In genomic region chr1:150808851-150809250, GRCh38 we compare ENCODE assay signal across 23 cellular contexts. TPM values are rescaled to one million over a fixed set of nuclear protein-coding genes. Genes with fewer than 3 reads are reported as not detected.
DNase-seq lines count a peak whose midpoint lies in the region; ATAC-seq and TF ChIP-seq lines count a peak whose summit lies in the region.
"Had no signal": no experiment of that assay in that cellular context is flagged by ENCODE, and none has a peak within 500 bp of the region (broad histone marks: within the 10 kb centered on the region; RNA-seq: fewer than 3 reads in every experiment).

No MANE protein-coding gene starts in this region.

- H3K9ac ChIP-seq in mesenchymal stem cell (ENCODE audit: low read length) = peak overlapping the region; percentile 95

- H2BK5ac ChIP-seq in mesenchymal stem cell (ENCODE audit: low read depth, low read length, poor library complexity, severe bottlenecking) = no peak overlapping the region

- H2BK120ac ChIP-seq in mesenchymal stem cell (ENCODE audit: low read depth, low read length) = no peak overlapping the region

- no peak overlapping the region for H3K4ac ChIP-seq in mesenchymal stem cell (ENCODE audit: low read depth in 1 of 2, low read length in 2 of 2)

- TF ChIP-seq CTCF in esophagus muscularis mucosa (IDR thresholded peaks at IDR 0.05) (no peak), suprapubic skin (IDR thresholded peaks at IDR 0.05) (no peak), thyroid gland (IDR thresholded peaks at IDR 0.05) (no peak)

- peaks cover 13 to 27% (median 23%) of the 10 kb centered on the region in 7 donors for H3K4me1 Mint-ChIP-seq in naive thymus-derived CD4-positive, alpha-beta T cell

- no peak for TF ChIP-seq POLR2A in esophagus muscularis mucosa (IDR thresholded peaks at IDR 0.05; ENCODE audit: low read depth)
- no peak for TF ChIP-seq POLR2A in suprapubic skin (IDR thresholded peaks at IDR 0.05)
- no peak for TF ChIP-seq POLR2A in thyroid gland (IDR thresholded peaks at IDR 0.05)

- no peak overlapping the region for H2BK15ac ChIP-seq in mesenchymal stem cell (ENCODE audit: low read depth, poor library complexity, severe bottlenecking)

- no peak overlapping the region for H3K4me2 ChIP-seq in mesenchymal stem cell (ENCODE audit: low read length, poor library complexity, severe bottlenecking)
- H3K4me2 ChIP-seq: GM23338 had no signal

- H3K79me1 ChIP-seq in mesenchymal stem cell (replicated peaks; ENCODE audit: low read length, poor library complexity, severe bottlenecking) = peaks cover 3% of the 10 kb centered on the region

- H2AFZ ChIP-seq in mesenchymal stem cell (ENCODE audit: low read depth, low read length) = no peak overlapping the region
- H2AFZ ChIP-seq: GM23338 had no signal

- H3K36me3 ChIP-seq in esophagus muscularis mucosa (peaks cover 21 to 42% (median 39%) of the 10 kb centered on the region in 4 donors), mesenchymal stem cell (ENCODE audit: control insufficient read depth in 1 of 2, insufficient read depth in 2 of 2, low read depth in 1 of 2, low read length in 2 of 2) (peaks cover 19 to 64% of the 10 kb centered on the region in 2 experiments), suprapubic skin (peaks cover 39% of the 10 kb centered on the region), thyroid gland (peaks cover 25 to 32% of the 10 kb centered on the region in 2 donors)
- H3K36me3 ChIP-seq in naive thymus-derived CD4-positive, alpha-beta T cell (ENCODE audit: control insufficient read depth in 2 of 3, insufficient read depth in 3 of 3, low read length in 3 of 3) = peaks cover 6 to 38% (median 12%) of the 10 kb centered on the region in 3 experiments

- H3K4me1 ChIP-seq in esophagus muscularis mucosa (peaks cover 0 to 24% (median 15%) of the 10 kb centered on the region in 4 donors), mesenchymal stem cell (ENCODE audit: control insufficient read depth, insufficient read depth, low read depth, low read length) (peaks cover 1% of the 10 kb centered on the region), suprapubic skin (peaks cover 12% of the 10 kb centered on the region), thyroid gland (no peaks in the 10 kb centered on the region)
- H3K4me1 ChIP-seq in naive thymus-derived CD4-positive, alpha-beta T cell (ENCODE audit: control insufficient read depth in 2 of 2, insufficient read depth in 2 of 2, low read length in 2 of 2) = peaks cover 0 to 9% of the 10 kb centered on the region in 2 donors

- H4K8ac ChIP-seq in mesenchymal stem cell (ENCODE audit: low read length) = no peak overlapping the region

- H2AK5ac ChIP-seq in mesenchymal stem cell (ENCODE audit: low read length, severe bottlenecking) = no peak overlapping the region

- ATAC-seq in HG02870 (IDR thresholded peaks at IDR 0.05; ENCODE audit: unreplicated experiment) = no peak
- ATAC-seq in naive thymus-derived CD4-positive, alpha-beta T cell = no peak
- ATAC-seq: left lobe of liver, right lobe of liver had no signal

- POLR2A ChIA-PET in naive thymus-derived CD4-positive, alpha-beta T cell (lab: Charles Lee) = no interaction called here

- peaks cover 0 to 12% (median 4%) of the 10 kb centered on the region in 5 donors for H3K36me3 Mint-ChIP-seq in naive thymus-derived CD4-positive, alpha-beta T cell

- H3K4me3 Mint-ChIP-seq in naive thymus-derived CD4-positive, alpha-beta T cell = no peak overlapping the region
- H3K4me3 Mint-ChIP-seq: activated CD4-positive, alpha-beta T cell treated with anti-CD3 and anti-CD28 coated beads, Interleukin-2, amount 10 ng/mL, durations not matched to agents 7 days and 5 days; CD8-positive, alpha-beta memory T cell; IgD-negative memory B cell had no signal

- H3K27ac ChIP-seq in esophagus muscularis mucosa (replicated peaks in 1 of 4) (peak overlapping the region in 3 of 4 donors; percentile 29 to 46 (median 37)), mesenchymal stem cell (ENCODE audit: low read length, poor library complexity, severe bottlenecking) (no peak overlapping the region), suprapubic skin (peak overlapping the region; percentile 77), thyroid gland (peak overlapping the region in 1 of 3 donors; percentile 14)
- no peak overlapping the region for H3K27ac ChIP-seq in naive thymus-derived CD4-positive, alpha-beta T cell (ENCODE audit: low read depth, low read length)
- H3K27ac ChIP-seq: right lobe of liver had no signal

- H3K27me3 Mint-ChIP-seq in naive thymus-derived CD4-positive, alpha-beta T cell = no peaks in the 10 kb centered on the region
- H3K27me3 Mint-ChIP-seq: activated CD4-positive, alpha-beta T cell treated with anti-CD3 and anti-CD28 coated beads, Interleukin-2, amount 10 ng/mL, durations not matched to agents 7 days and 5 days; CD8-positive, alpha-beta memory T cell; IgD-negative memory B cell had no signal

- no peak overlapping the region for H3K18ac ChIP-seq in mesenchymal stem cell (ENCODE audit: low read depth in 1 of 2, low read length in 2 of 2)

- no peaks in the 10 kb centered on the region for H3K9me3 ChIP-seq in esophagus muscularis mucosa
- H3K9me3 ChIP-seq in mesenchymal stem cell (ENCODE audit: control insufficient read depth, low read length) = no peaks in the 10 kb centered on the region
- no peaks in the 10 kb centered on the region for H3K9me3 ChIP-seq in suprapubic skin
- H3K9me3 ChIP-seq in thyroid gland = no peaks in the 10 kb centered on the region
- no peaks in the 10 kb centered on the region for H3K9me3 ChIP-seq in naive thymus-derived CD4-positive, alpha-beta T cell (ENCODE audit: control insufficient read depth in 2 of 3, low read length in 3 of 3)
- H3K9me3 ChIP-seq: right lobe of liver had no signal

- no peak for TF ChIP-seq EP300 in esophagus muscularis mucosa (IDR thresholded peaks at IDR 0.05)
- no peak for TF ChIP-seq EP300 in suprapubic skin (IDR thresholded peaks at IDR 0.05)

- CTCF ChIA-PET in naive thymus-derived CD4-positive, alpha-beta T cell (lab: Charles Lee) = no interaction called here

- intact Hi-C loops in esophagus muscularis mucosa (cut with DNase I) (no loop called here), thyroid gland (cut with DNase I) (no loop called here)
- intact Hi-C loops in naive thymus-derived CD4-positive, alpha-beta T cell (cut with micrococcal nuclease) = no loop called here

- no peak overlapping the region for H3K23ac ChIP-seq in mesenchymal stem cell (ENCODE audit: low read length in 2 of 2)

- H3K27ac Mint-ChIP-seq in naive thymus-derived CD4-positive, alpha-beta T cell = no peak overlapping the region
- H3K27ac Mint-ChIP-seq: activated CD4-positive, alpha-beta T cell treated with anti-CD3 and anti-CD28 coated beads, Interleukin-2, amount 10 ng/mL, durations not matched to agents 7 days and 5 days; GM23338; IgD-negative memory B cell had no signal

- H3K14ac ChIP-seq in mesenchymal stem cell (ENCODE audit: low read length in 2 of 2) = no peak overlapping the region

- H4K91ac ChIP-seq in mesenchymal stem cell (ENCODE audit: low read length) = no peak overlapping the region

- peak overlapping the region in 3 of 4 donors; percentile 30 to 42 (median 40) for H3K4me3 ChIP-seq in esophagus muscularis mucosa
- peak overlapping the region in 1 of 2 experiments; percentile 81 for H3K4me3 ChIP-seq in mesenchymal stem cell (ENCODE audit: insufficient read depth in 1 of 2, low read depth in 1 of 2, low read length in 2 of 2)
- peak overlapping the region; percentile 43 for H3K4me3 ChIP-seq in suprapubic skin
- no peak overlapping the region for H3K4me3 ChIP-seq in thyroid gland (replicated peaks in 1 of 3)
- no peak overlapping the region for H3K4me3 ChIP-seq in naive thymus-derived CD4-positive, alpha-beta T cell (ENCODE audit: low read length)
- H3K4me3 ChIP-seq: GM23338, right lobe of liver had no signal

- H3K9me3 Mint-ChIP-seq in naive thymus-derived CD4-positive, alpha-beta T cell = no peaks in the 10 kb centered on the region
- H3K9me3 Mint-ChIP-seq: activated CD4-positive, alpha-beta T cell treated with anti-CD3 and anti-CD28 coated beads, Interleukin-2, amount 10 ng/mL, durations not matched to agents 7 days and 5 days; CD8-positive, alpha-beta memory T cell; GM23338; IgD-negative memory B cell had no signal

- no peak overlapping the region for H2BK12ac ChIP-seq in mesenchymal stem cell (ENCODE audit: low read length in 2 of 2)

- 33% methylated on average over 2 of the region's 2 CpGs for WGBS in esophagus muscularis mucosa
- 97% methylated on average over 2 of the region's 2 CpGs for WGBS in mesenchymal stem cell
- 49% methylated on average over 2 of the region's 2 CpGs for WGBS in suprapubic skin
- 75 to 90% methylated on average over 2 of the region's 2 CpGs for WGBS in thyroid gland, 2 donors

- DNase-seq in ELR (ENCODE audit: low read depth) (peak; percentile 21), esophagus muscularis mucosa (ENCODE audit: extremely low spot score) (no peak), mesenchymal stem cell (no peak), suprapubic skin (ENCODE audit: low spot score in 2 of 2) (no peak), thyroid gland (no peak), NCI-H345 treated with DMSO at 0.1 percent for 48 hours (lab: John Stamatoyannopoulos, UW; ENCODE audit: unreplicated experiment) (no peak)
- no peak for DNase-seq in naive thymus-derived CD4-positive, alpha-beta T cell
- DNase-seq: activated CD4-positive, alpha-beta T cell treated with anti-CD3 and anti-CD28 coated beads, Interleukin-2, amount 10 ng/mL, durations not matched to agents 7 days and 5 days; activated CD8-positive, alpha-beta memory T cell treated with anti-CD3 and anti-CD28 coated beads, Interleukin-2, amount 50 U/mL, for 4 hours; activated effector memory CD4-positive, alpha-beta T cell treated with anti-CD3 and anti-CD28 coated beads, Interleukin-2, amount 50 U/mL, for 16 hours; CD8-positive, alpha-beta memory T cell; central memory CD4-positive, alpha-beta T cell; effector CD4-positive, alpha-beta T cell; MM.1S; NCI-H187; occipital lobe; right lobe of liver; RPMI8226; substantia nigra had no signal

- H3K27me3 ChIP-seq in esophagus muscularis mucosa (no peaks in the 10 kb centered on the region), mesenchymal stem cell (ENCODE audit: control insufficient read depth in 1 of 2, insufficient read depth in 1 of 2, low read length in 2 of 2) (no peaks in the 10 kb centered on the region), suprapubic skin (no peaks in the 10 kb centered on the region), thyroid gland (no peaks in the 10 kb centered on the region)
- H3K27me3 ChIP-seq in naive thymus-derived CD4-positive, alpha-beta T cell (ENCODE audit: control insufficient read depth in 2 of 2, insufficient read depth in 2 of 2, low read length in 2 of 2) = no peaks in the 10 kb centered on the region
- H3K27me3 ChIP-seq: right lobe of liver had no signal

RNA-seq across cellular contexts. Expression of gene CTSK, which starts 0.8 kb away (rescaled TPM):
- total RNA-seq in esophagus muscularis mucosa = 10 to 100 TPM; 29.5 to 49.3 (median 32.7) TPM
- 2.6 TPM for polyA plus RNA-seq in mesenchymal stem cell (2013, experiment 1 of 2)
- 2.2 TPM for polyA plus RNA-seq in mesenchymal stem cell (2013, experiment 2 of 2)
- total RNA-seq in suprapubic skin = 10 to 100 TPM; 46.3 to 98.0 (median 64.2) TPM
- total RNA-seq in thyroid gland = 10 to 100 TPM; 16.1 to 76.2 (median 36.8) TPM
- 10 to 100 TPM in 2 of 5 experiments, 1 to 10 TPM in 3; 3.7 to 13.7 (median 6.9) TPM for total RNA-seq in naive thymus-derived CD4-positive, alpha-beta T cell
- under 1 TPM; 0.31 TPM for polyA plus RNA-seq in naive thymus-derived CD4-positive, alpha-beta T cell

RNA-seq across cellular contexts. Expression of gene CTSS, which starts 43.3 kb away (rescaled TPM):
- total RNA-seq in esophagus muscularis mucosa = 10 to 100 TPM; 20.2 to 82.7 (median 45.2) TPM
- polyA plus RNA-seq in mesenchymal stem cell (2013, experiment 1 of 2) = 1.3 TPM
- 1.1 TPM for polyA plus RNA-seq in mesenchymal stem cell (2013, experiment 2 of 2)
- 10 to 100 TPM in 3 of 4 donors, 1 to 10 TPM in 1; 6.7 to 21.7 (median 15.5) TPM for total RNA-seq in suprapubic skin
- total RNA-seq in thyroid gland = 10 to 100 TPM; 26.2 to 49.3 (median 33.1) TPM
- total RNA-seq in naive thymus-derived CD4-positive, alpha-beta T cell = 1,000 to 10,000 TPM in 1 of 5 experiments, 100 to 1,000 TPM in 3, 10 to 100 TPM in 1; 91.1 to 1,020 (median 106) TPM
- polyA plus RNA-seq in naive thymus-derived CD4-positive, alpha-beta T cell = 100 to 1,000 TPM; 102 to 131 TPM
- total RNA-seq: GM23338 had no signal
- polyA plus RNA-seq: GM23338 had no signal

Comparison
In these comparisons a context has a peak if more than half of its experiments do, and no peak if none do; other contexts are left out.
1. H3K27ac ChIP-seq: peak in esophagus muscularis mucosa (3 of 4) and suprapubic skin (single experiment); none in mesenchymal stem cell (single experiment) and naive thymus-derived CD4-positive, alpha-beta T cell (single experiment).
2. H3K4me3 ChIP-seq: peak in esophagus muscularis mucosa (3 of 4) and suprapubic skin (single experiment); none in thyroid gland (0 of 3) and naive thymus-derived CD4-positive, alpha-beta T cell (single experiment).